21 cellular contexts compared by ENCODE assay signal in genomic region chr22:19064354-19065054, GRCh38. TPM values are rescaled to one million over a fixed set of nuclear protein-coding genes. Genes with fewer than 3 reads are reported as not detected.
DNase-seq lines count a peak whose midpoint lies in the region; ATAC-seq and TF ChIP-seq lines count a peak whose summit lies in the region.
"Had no signal": no experiment of that assay in that cellular context is flagged by ENCODE, and none has a peak within 500 bp of the region (broad histone marks: within the 10 kb centered on the region; RNA-seq: fewer than 3 reads in every experiment).

No MANE protein-coding gene starts in this region.

- no peaks in the 10 kb centered on the region for H3K27me3 ChIP-seq in sigmoid colon
- H3K27me3 ChIP-seq: SJCRH30 had no signal

- H3K27ac ChIP-seq in sigmoid colon, result no peak overlapping the region
- H3K27ac ChIP-seq: SJCRH30 had no signal

- peaks cover 0 to 8% (median 2%) of the 10 kb centered on the region in 4 donors for H3K4me1 ChIP-seq in sigmoid colon
- H3K4me1 ChIP-seq: SJCRH30 had no signal

- no peak for TF ChIP-seq POLR2A in sigmoid colon (IDR thresholded peaks at IDR 0.05)

- no peak for TF ChIP-seq CTCF in sigmoid colon (IDR thresholded peaks at IDR 0.05)

- no peak for TF ChIP-seq EP300 in sigmoid colon (IDR thresholded peaks at IDR 0.05)

- WGBS in sigmoid colon, 2 donors, result 96 to 98% methylated on average over 19 of the region's 19 CpGs

- H3K36me3 ChIP-seq in sigmoid colon, result peaks cover 20 to 97% (median 38%) of the 10 kb centered on the region in 4 donors

- intact Hi-C loops in Right ventricle myocardium inferior (cut with DNase I) (no loop called here), left ventricle myocardium superior (cut with micrococcal nuclease) (no loop called here), sigmoid colon (cut with DNase I) (no loop called here)

- ATAC-seq in Right ventricle myocardium inferior (peak; percentile 6), left ventricle myocardium superior (no peak)
- ATAC-seq: HCT116, Panc1 had no signal

- H3K9me3 ChIP-seq in sigmoid colon, result no peaks in the 10 kb centered on the region
- H3K9me3 ChIP-seq: SJCRH30 had no signal

- DNase-seq in Right ventricle myocardium inferior (ENCODE audit: missing footprints) (no peak), left ventricle myocardium superior (no peak), islet precursor cell (peak; percentile 40), sigmoid colon (peak; percentile 50), putamen (ENCODE audit: low spot score) (no peak), retina (no peak)
- DNase-seq in activated T-cell treated with anti-CD3 and anti-CD28 coated beads, Interleukin-2, amount 50 U/mL, for 1 hour, result no peak
- DNase-seq: EL; GF-D8; GOT3; IMR-90; NCI-H1105; NCI-H146; NCI-H2029; NCI-H345; NCI-H524; NCI-H774; NK-92 treated with Interleukin-12 subunit alpha and Interleukin-12 subunit beta, amount 100 ng/mL, for 24 hours; SJCRH30 had no signal

- H3K4me3 ChIP-seq in sigmoid colon, result no peak overlapping the region
- H3K4me3 ChIP-seq: SJCRH30 had no signal

RNA-seq across cellular contexts. Expression of gene DGCR2, which starts 57.7 kb away (rescaled TPM):
- total RNA-seq in Right ventricle myocardium inferior (29.9 TPM), left ventricle myocardium superior (33.1 TPM), sigmoid colon (10 to 100 TPM; 25.5 to 36.8 (median 32.7) TPM)
- polyA plus RNA-seq in sigmoid colon, result 10 to 100 TPM in 2 of 3 donors, 1 to 10 TPM in 1; 7.2 to 68.7 (median 11.8) TPM

Comparison
In these comparisons a context has a peak if more than half of its experiments do, and no peak if none do; other contexts are left out.
1. DNase-seq: peak in islet precursor cell (single experiment) and sigmoid colon (single experiment); none in Right ventricle myocardium inferior (single experiment), left ventricle myocardium superior (single experiment), putamen (single experiment), activated T-cell treated with anti-CD3 and anti-CD28 coated beads, Interleukin-2, amount 50 U/mL, for 1 hour (single experiment) and retina (single experiment).